2 cellular contexts compared by ENCODE assay signal in the genomic region with DNA sequence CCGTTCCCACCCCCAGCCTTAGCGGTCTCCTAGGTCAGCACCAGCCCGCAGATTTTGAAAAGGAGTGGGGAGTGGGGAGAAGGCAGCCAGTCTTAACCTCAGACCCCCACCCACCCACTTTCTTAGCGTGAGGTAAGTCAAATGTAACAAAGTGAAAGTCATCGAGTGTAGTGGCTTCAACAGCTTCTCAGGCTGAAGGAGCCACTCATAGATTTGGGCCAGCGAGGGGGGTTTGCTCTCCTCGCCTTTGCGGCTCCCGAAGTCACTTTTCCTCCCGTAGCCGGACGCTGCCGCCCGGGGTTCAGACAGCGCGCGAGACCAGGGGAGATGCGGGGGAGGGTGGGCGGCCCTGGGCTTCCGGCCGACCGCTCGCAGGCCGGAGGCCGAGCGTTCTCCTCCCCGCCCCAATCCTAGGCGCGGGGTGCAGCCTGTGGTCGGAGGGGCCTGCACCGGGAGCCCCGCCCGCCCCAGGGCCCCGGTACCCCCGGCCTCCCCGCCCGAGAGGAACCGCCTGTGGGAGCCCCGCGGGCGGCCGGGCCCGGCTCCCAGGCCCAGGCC.
TF ChIP-seq lines count a peak whose summit lies in the region.

No MANE protein-coding gene starts in this region.

TF ChIP-seq in GM12878, 131 proteins besides CTCF, POLR2A, EP300 and RAD21:
- no peak for TF ChIP-seq NR2C2 (IDR thresholded peaks at IDR 0.05; ENCODE audit: borderline replicate concordance, control insufficient read depth, insufficient read length, low read depth)
- TF ChIP-seq SUZ12 (IDR thresholded peaks at IDR 0.05; ENCODE audit: unreplicated experiment): no peak
- TF ChIP-seq HDGF (IDR thresholded peaks at IDR 0.05): no peak
- no peak for TF ChIP-seq KAT2A (conservative IDR thresholded peaks at IDR 0.05; ENCODE audit: control insufficient read depth, low read depth, low read length)
- TF ChIP-seq CREB1 (IDR thresholded peaks at IDR 0.05; ENCODE audit: low read depth): no peak
- TF ChIP-seq, protein P1, sequence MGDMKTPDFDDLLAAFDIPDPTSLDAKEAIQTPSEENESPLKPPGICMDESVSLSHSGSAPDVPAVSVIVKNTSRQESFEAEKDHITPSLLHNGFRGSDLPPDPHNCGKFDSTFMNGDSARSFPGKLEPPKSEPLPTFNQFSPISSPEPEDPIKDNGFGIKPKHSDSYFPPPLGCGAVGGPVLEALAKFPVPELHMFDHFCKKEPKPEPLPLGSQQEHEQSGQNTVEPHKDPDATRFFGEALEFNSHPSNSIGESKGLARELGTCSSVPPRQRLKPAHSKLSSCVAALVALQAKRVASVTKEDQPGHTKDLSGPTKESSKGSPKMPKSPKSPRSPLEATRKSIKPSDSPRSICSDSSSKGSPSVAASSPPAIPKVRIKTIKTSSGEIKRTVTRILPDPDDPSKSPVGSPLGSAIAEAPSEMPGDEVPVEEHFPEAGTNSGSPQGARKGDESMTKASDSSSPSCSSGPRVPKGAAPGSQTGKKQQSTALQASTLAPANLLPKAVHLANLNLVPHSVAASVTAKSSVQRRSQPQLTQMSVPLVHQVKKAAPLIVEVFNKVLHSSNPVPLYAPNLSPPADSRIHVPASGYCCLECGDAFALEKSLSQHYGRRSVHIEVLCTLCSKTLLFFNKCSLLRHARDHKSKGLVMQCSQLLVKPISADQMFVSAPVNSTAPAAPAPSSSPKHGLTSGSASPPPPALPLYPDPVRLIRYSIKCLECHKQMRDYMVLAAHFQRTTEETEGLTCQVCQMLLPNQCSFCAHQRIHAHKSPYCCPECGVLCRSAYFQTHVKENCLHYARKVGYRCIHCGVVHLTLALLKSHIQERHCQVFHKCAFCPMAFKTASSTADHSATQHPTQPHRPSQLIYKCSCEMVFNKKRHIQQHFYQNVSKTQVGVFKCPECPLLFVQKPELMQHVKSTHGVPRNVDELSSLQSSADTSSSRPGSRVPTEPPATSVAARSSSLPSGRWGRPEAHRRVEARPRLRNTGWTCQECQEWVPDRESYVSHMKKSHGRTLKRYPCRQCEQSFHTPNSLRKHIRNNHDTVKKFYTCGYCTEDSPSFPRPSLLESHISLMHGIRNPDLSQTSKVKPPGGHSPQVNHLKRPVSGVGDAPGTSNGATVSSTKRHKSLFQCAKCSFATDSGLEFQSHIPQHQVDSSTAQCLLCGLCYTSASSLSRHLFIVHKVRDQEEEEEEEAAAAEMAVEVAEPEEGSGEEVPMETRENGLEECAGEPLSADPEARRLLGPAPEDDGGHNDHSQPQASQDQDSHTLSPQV (IDR thresholded peaks at IDR 0.05): no peak
- no peak for TF ChIP-seq PAX5 (IDR thresholded peaks at IDR 0.05; ENCODE audit: borderline replicate concordance, low read depth, low read length)
- no peak for TF ChIP-seq NRF1 (conservative IDR thresholded peaks at IDR 0.05; ENCODE audit: low read depth, low read length)
- no peak for TF ChIP-seq ZNF207 (IDR thresholded peaks at IDR 0.05; ENCODE audit: borderline replicate concordance)
- TF ChIP-seq NR2C1 (IDR thresholded peaks at IDR 0.05): no peak
- no peak for TF ChIP-seq FOS (IDR thresholded peaks at IDR 0.05; ENCODE audit: borderline replicate concordance, extremely low read depth, insufficient read length)
- TF ChIP-seq HDAC2 (IDR thresholded peaks at IDR 0.05): no peak
- no peak for TF ChIP-seq RBBP5 (conservative IDR thresholded peaks at IDR 0.05)

TF ChIP-seq in HepG2, 621 proteins besides CTCF, POLR2A, EP300 and RAD21:
- no peak for TF ChIP-seq ZFP62 (CRISPR knock-in tag; IDR thresholded peaks at IDR 0.05)
- TF ChIP-seq, protein P2, sequence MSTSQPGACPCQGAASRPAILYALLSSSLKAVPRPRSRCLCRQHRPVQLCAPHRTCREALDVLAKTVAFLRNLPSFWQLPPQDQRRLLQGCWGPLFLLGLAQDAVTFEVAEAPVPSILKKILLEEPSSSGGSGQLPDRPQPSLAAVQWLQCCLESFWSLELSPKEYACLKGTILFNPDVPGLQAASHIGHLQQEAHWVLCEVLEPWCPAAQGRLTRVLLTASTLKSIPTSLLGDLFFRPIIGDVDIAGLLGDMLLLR (CRISPR knock-in tag; IDR thresholded peaks at IDR 0.05): no peak
- TF ChIP-seq XRCC5 (optimal IDR thresholded peaks at IDR 0.05; ENCODE audit: low read length): peak; percentile 5
- TF ChIP-seq GABPB1 (CRISPR knock-in tag; IDR thresholded peaks at IDR 0.05): peak; percentile 12; the same call in 1 of the 2 replicates
